ENCODE assay signal across 7 cellular contexts in the genomic region with DNA sequence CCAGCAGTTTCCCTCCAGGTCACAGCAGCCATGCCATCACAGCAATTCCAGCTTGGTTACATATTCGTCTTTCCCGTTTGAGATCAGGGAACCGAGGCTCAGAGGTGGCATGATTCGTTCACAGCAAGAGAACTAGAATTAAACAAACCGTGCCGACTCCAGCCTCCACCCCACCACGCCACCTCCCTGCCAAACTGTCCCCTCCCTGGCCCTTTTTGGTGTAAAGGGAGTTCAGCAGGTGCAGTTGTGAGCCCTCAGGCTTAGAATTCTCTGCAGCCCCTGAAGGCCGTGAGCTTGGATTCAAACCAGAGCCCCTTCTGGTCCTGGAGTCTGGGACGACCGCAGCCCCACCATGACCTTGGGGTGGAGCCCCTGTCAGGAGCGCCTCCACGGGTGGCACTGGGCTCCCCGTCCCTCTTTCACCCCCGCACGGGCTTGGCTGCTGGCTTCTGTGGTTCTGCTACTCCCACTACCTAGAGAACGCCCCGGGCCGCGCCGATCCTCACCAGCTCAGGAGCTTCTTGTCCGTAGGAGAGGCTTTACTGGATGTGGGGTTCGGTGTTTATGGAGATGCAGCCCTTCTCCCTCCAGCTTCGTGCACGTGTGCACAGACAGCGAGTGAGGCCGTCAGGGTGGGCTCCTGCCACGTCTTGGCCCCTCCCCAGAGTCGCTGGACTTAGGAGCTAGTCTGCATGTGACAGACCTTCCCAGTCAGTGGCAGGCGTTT. TPM values are rescaled to one million over a fixed set of nuclear protein-coding genes. Genes with fewer than 3 reads are reported as not detected.
"Had no signal": no experiment of that assay in that cellular context is flagged by ENCODE, and none has a peak within 500 bp of the region (broad histone marks: within the 10 kb centered on the region; RNA-seq: fewer than 3 reads in every experiment).

No MANE protein-coding gene starts in this region.

RNA-seq across cellular contexts. Expression of a gene that starts 11.0 kb away (rescaled TPM):
- polyA plus RNA-seq: fibroblast of lung had no signal

RNA-seq across cellular contexts. Expression of a gene that starts 43.7 kb away (rescaled TPM):
- total RNA-seq: activated CD4-positive, alpha-beta T cell treated with anti-CD3 and anti-CD28 coated beads, Interleukin-2, amount 10 ng/mL, durations not matched to agents 24 days and 14 days; dermis blood vessel endothelial cell; fibroblast of villous mesenchyme; stomach; vagina had no signal
- polyA plus RNA-seq: fibroblast of lung, mammary epithelial cell had no signal
